ENCODE assay signal across 8 cellular contexts in the genomic region with DNA sequence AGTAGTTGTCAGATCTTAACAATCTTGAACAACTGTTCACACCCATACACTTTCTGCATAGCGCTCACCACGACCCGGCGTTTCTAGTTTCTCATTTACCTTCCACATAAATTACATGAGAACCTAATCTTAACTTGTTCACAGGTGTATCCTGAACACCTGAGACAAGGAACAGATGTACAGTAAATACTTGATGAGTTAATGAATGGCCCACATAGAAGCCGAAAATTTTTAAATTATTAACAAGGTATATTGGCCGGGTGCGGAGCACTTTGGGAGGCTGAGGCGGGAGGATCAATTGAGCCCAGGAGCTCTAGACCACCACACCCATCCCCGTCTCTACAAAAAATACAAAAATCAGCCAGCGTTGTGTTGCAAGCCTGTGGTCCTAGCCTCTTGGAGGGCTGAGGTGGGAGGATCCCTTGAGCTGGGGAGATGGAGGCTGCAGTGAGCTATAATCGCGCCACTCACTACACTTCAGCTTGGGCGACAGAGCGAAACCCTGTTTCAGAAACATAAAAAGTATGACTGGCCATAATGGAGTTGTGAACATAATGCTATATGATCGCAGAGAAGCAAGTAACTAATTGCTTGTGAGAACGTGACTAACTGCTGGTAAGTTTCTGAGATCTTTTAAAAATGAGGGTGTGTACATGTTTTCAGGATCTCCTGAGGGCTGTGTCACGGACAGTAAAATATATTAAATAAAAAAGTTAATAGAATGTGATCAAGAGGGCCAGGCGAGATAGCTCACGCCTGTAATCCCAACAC. TPM values are rescaled to one million over a fixed set of nuclear protein-coding genes. Genes with fewer than 3 reads are reported as not detected.
DNase-seq lines count a peak whose midpoint lies in the region; FAIRE-seq and TF ChIP-seq lines count a peak whose summit lies in the region.

No MANE protein-coding gene starts in this region.

- DNase-seq in GM12891 (ENCODE audit: insufficient read length, low spot score) (no peak), MV-4-11 (lab: John Stamatoyannopoulos, UW) (peak; percentile 2), H1 (ENCODE audit: low read depth in 1 of 2, low spot score in 2 of 2) (no peak), osteoblast (ENCODE audit: insufficient read length, low spot score, missing footprints) (peak; percentile 76), iPS-NIHi7 (ENCODE audit: extremely low spot score) (no peak), amygdala (lab: John Stamatoyannopoulos, UW) (no peak), NCI-H526 (lab: John Stamatoyannopoulos, UW) (no peak), COLO668 (lab: John Stamatoyannopoulos, UW; ENCODE audit: unreplicated experiment) (no peak)

- H3K36me3 ChIP-seq in H1 (ENCODE audit: control insufficient read depth in 2 of 4, insufficient read depth in 4 of 4, low read length in 3 of 4): peaks cover 0 to 6% (median 0%) of the 10 kb centered on the region in 4 experiments; a peak in 1 of 8 replicates
- H3K36me3 ChIP-seq in osteoblast (ENCODE audit: insufficient read depth, low read length): no peaks in the 10 kb centered on the region

- POLR2A ChIA-PET in H1 (lab: Charles Lee; ENCODE audit: partially characterized antibody): interaction anchor here (0.6 to 1.3 kb wide), 3 partner anchors 10 to 32 kb away, joined by 3 to 4 read pairs (median 3); no protein-coding TSS in a partner anchor

- no peaks in the 10 kb centered on the region for H3K79me1 ChIP-seq in H1 (ENCODE audit: low read depth, low read length)

- no peak overlapping the region for H2AK5ac ChIP-seq in H1 (ENCODE audit: low read depth, low read length)

- FAIRE-seq in GM12891 (lab: Jason Lieb, UNC) (peak; percentile 94), H1 (lab: Jason Lieb, UNC) (no peak)

- peak; percentile 20; the same call in 1 of the 2 replicates for TF ChIP-seq POLR2A in GM12891 (IDR thresholded peaks at IDR 0.05; ENCODE audit: low read depth, low read length)
- TF ChIP-seq POLR2A in H1 (IDR thresholded peaks at IDR 0.05; ENCODE audit: control extremely low read depth in 1 of 2, low read depth in 2 of 2, low read length in 2 of 2): no peak

- H2BK20ac ChIP-seq in H1 (ENCODE audit: low read length): no peak overlapping the region

- 85% methylated on average over 19 of the region's 19 CpGs; no CpG with 5 or more reads in 1 of the 2 experiments for WGBS in H1 (ENCODE audit: extremely low coverage in 1 of 2, insufficient coverage in 1 of 2, insufficient read length in 1 of 2, insufficient replicate concordance in 2 of 2, low coverage in 1 of 2, low lambda C conversion rate in 2 of 2, missing lambda C conversion rate in 1 of 2), 2 experiments

- H2BK15ac ChIP-seq in H1 (ENCODE audit: low read length): 0 out of 2 replicates have a peak overlapping the region, but pooled peaks have one; percentile 40

- H3K27ac ChIP-seq in H1 (ENCODE audit: low read depth, low read length) (peak overlapping the region; percentile 76), osteoblast (ENCODE audit: low read depth, low read length) (peak overlapping the region; percentile 76)

- H3K4me2 ChIP-seq in H1 (ENCODE audit: insufficient read depth in 1 of 2, low read depth in 2 of 2, low read length in 2 of 2) (peak overlapping the region; percentile 80 to 97), osteoblast (ENCODE audit: insufficient read depth, low read length) (peak overlapping the region; percentile 79)

- peak overlapping the region; percentile 97 for H4K5ac ChIP-seq in H1 (ENCODE audit: insufficient read length, low read depth, low read length)

- no peak for TF ChIP-seq EP300 in H1 (IDR thresholded peaks at IDR 0.05; ENCODE audit: borderline replicate concordance in 1 of 2, low read depth in 2 of 2, low read length in 2 of 2)

- peaks cover 3 to 6% of the 10 kb centered on the region in 2 experiments for H4K20me1 ChIP-seq in H1 (replicated peaks in 1 of 2; ENCODE audit: control insufficient read depth in 1 of 2, insufficient read depth in 2 of 2, low read length in 2 of 2)
- peaks cover 7% of the 10 kb centered on the region for H4K20me1 ChIP-seq in osteoblast (ENCODE audit: insufficient read depth, low read length)

- H3K4me1 ChIP-seq in H1 (replicated peaks in 1 of 4; ENCODE audit: control insufficient read depth in 3 of 4, insufficient read depth in 4 of 4, low read length in 3 of 4) (peaks cover 0 to 5% (median 3%) of the 10 kb centered on the region in 4 experiments; a peak in 5 of 7 replicates), osteoblast (ENCODE audit: insufficient read depth, low read length) (peaks cover 14% of the 10 kb centered on the region)

- peak overlapping the region; percentile 93 for H2BK5ac ChIP-seq in H1 (ENCODE audit: low read depth, low read length)

- no peak overlapping the region for H3K14ac ChIP-seq in H1 (ENCODE audit: insufficient read length)

- H4K8ac ChIP-seq in H1 (ENCODE audit: extremely low read depth, insufficient read depth, low read length): no peak overlapping the region

- peak overlapping the region; percentile 97 to 100 (median 100) for H3K4me3 ChIP-seq in H1 (ENCODE audit: extremely low read depth in 1 of 4, insufficient read depth in 2 of 4, low read depth in 3 of 4, low read length in 4 of 4)
- peak overlapping the region; percentile 97 for H3K4me3 ChIP-seq in osteoblast (ENCODE audit: insufficient read depth, low read length)

- H3K9ac ChIP-seq in H1 (replicated peaks in 1 of 4; ENCODE audit: extremely low read depth in 1 of 4, low read depth in 3 of 4, low read length in 3 of 4): peak overlapping the region in 3 of 4 experiments; percentile 85 to 98 (median 98); a peak in 6 of 7 replicates

- CTCF ChIA-PET in H1 (lab: Charles Lee; ENCODE audit: partially characterized antibody): no interaction called here

- TF ChIP-seq RAD21 in H1 (IDR thresholded peaks at IDR 0.05 in 1 of 2, conservative IDR thresholded peaks at IDR 0.05 in 1 of 2; ENCODE audit: low read depth in 2 of 2, low read length in 2 of 2): no peak

- no peak overlapping the region for H2BK12ac ChIP-seq in H1 (ENCODE audit: low read depth, low read length)

- no peak overlapping the region for H3K23ac ChIP-seq in H1 (ENCODE audit: insufficient read length)

- H3K79me2 ChIP-seq in H1 (ENCODE audit: control insufficient read depth in 1 of 2, insufficient read depth in 2 of 2, low read length in 2 of 2) (peaks cover 33 to 39% of the 10 kb centered on the region in 2 experiments), osteoblast (ENCODE audit: insufficient read depth, low read length) (peaks cover 37% of the 10 kb centered on the region)

- peaks cover 9% of the 10 kb centered on the region for H3K23me2 ChIP-seq in H1 (ENCODE audit: low read depth, low read length)

- TF ChIP-seq CTCF in H1 (IDR thresholded peaks at IDR 0.05; ENCODE audit: control extremely low read depth in 1 of 3, insufficient read depth in 1 of 3, low read depth in 1 of 3, low read length in 3 of 3) (no peak), osteoblast (IDR thresholded peaks at IDR 0.05; ENCODE audit: extremely low read depth, low read depth, low read length) (no peak)

- H2BK120ac ChIP-seq in H1 (replicated peaks; ENCODE audit: low read depth, low read length): no peak overlapping the region

- no peak overlapping the region for H3K56ac ChIP-seq in H1 (replicated peaks; ENCODE audit: insufficient read length, low read depth, low read length)

- no peaks in the 10 kb centered on the region for H3K27me3 ChIP-seq in H1 (replicated peaks in 1 of 4; ENCODE audit: control insufficient read depth in 3 of 4, extremely low read depth in 1 of 4, insufficient read depth in 3 of 4, low read length in 3 of 4)
- no peaks in the 10 kb centered on the region for H3K27me3 ChIP-seq in osteoblast (ENCODE audit: insufficient read depth, low read length)

- H2AFZ ChIP-seq in H1 (ENCODE audit: low read length): 0 out of 2 replicates have a peak overlapping the region, but pooled peaks have one; percentile 17
- H2AFZ ChIP-seq in osteoblast (ENCODE audit: low read length): peak overlapping the region; percentile 82

- H4K91ac ChIP-seq in H1 (replicated peaks; ENCODE audit: insufficient read length, low read length): no peak overlapping the region

- H3K9me3 ChIP-seq in H1 (ENCODE audit: insufficient read depth in 2 of 2, low read depth in 1 of 2, low read length in 1 of 2) (no peaks in the 10 kb centered on the region), osteoblast (ENCODE audit: low read depth, low read length) (no peaks in the 10 kb centered on the region)

- H3K4ac ChIP-seq in H1 (replicated peaks; ENCODE audit: insufficient read length, low read depth, low read length): peak overlapping the region; percentile 32

- no peak overlapping the region for H3K18ac ChIP-seq in H1 (ENCODE audit: extremely low read depth, low read length)

TF ChIP-seq in GM12891, 5 proteins besides CTCF, POLR2A, EP300 and RAD21:
- TF ChIP-seq POU2F2 (IDR thresholded peaks at IDR 0.05; ENCODE audit: low read depth, low read length): no peak
- peak; percentile 45; the same call in 1 of the 2 replicates for TF ChIP-seq TAF1 (IDR thresholded peaks at IDR 0.05; ENCODE audit: low read depth, low read length)

TF ChIP-seq in H1, 55 proteins besides CTCF, POLR2A, EP300 and RAD21:
- TF ChIP-seq KDM1A (IDR thresholded peaks at IDR 0.05; ENCODE audit: borderline replicate concordance, low read length): no peak
- no peak for TF ChIP-seq TAF7 (optimal IDR thresholded peaks at IDR 0.05; ENCODE audit: borderline replicate concordance, low read depth, low read length)

RNA-seq across cellular contexts. Expression of a gene that starts 1.0 kb away (rescaled TPM):
- polyA plus RNA-seq in GM12891 (2012; ENCODE audit: low read depth, missing spikeins): 39.9 TPM
- 312 and 335 TPM in 2 replicates for total RNA-seq in H1 (2021; fragmentation: NEBNext Ultra II Directional; extraction: Animal tissue kit (Norgen Biotek cat#: 25700))
- polyA plus RNA-seq in H1 (2011; rRNA removed): 57.9 and 64.1 TPM in 2 replicates
- polyA plus RNA-seq in H1 (2011; cell fraction: cytosol; rRNA removed): 56.5 TPM
- polyA plus RNA-seq in H1 (2011; cell fraction: nucleus; rRNA removed): 181 TPM
- polyA plus RNA-seq in H1 (2012, experiment 1 of 2): 113 to 166 TPM (median 136 TPM) in 4 replicates
- polyA plus RNA-seq in H1 (2012, experiment 2 of 2): 12.4 TPM
- 125 TPM for polyA plus RNA-seq in H1 (2013, experiment 1 of 2)
- 121 TPM for polyA plus RNA-seq in H1 (2013, experiment 2 of 2)
- polyA minus RNA-seq in H1 (2011; rRNA and poly(A)+ RNA removed): 138 and 206 TPM in 2 replicates
- 133 TPM for polyA minus RNA-seq in H1 (2011; cell fraction: cytosol; rRNA and poly(A)+ RNA removed)
- polyA minus RNA-seq in H1 (2011; cell fraction: nucleus; rRNA and poly(A)+ RNA removed): 154 TPM
- total RNA-seq in osteoblast: 46.3 and 46.7 TPM in 2 replicates

RNA-seq across cellular contexts. Expression of a gene that starts 20.2 kb away (rescaled TPM):
- 31.0 TPM for polyA plus RNA-seq in GM12891 (2012; ENCODE audit: low read depth, missing spikeins)
- 97.7 and 97.9 TPM in 2 replicates for total RNA-seq in H1 (2021; fragmentation: NEBNext Ultra II Directional; extraction: Animal tissue kit (Norgen Biotek cat#: 25700))
- 82.4 and 112 TPM in 2 replicates for polyA plus RNA-seq in H1 (2011; rRNA removed)
- 89.8 TPM for polyA plus RNA-seq in H1 (2011; cell fraction: cytosol; rRNA removed)
- 260 TPM for polyA plus RNA-seq in H1 (2011; cell fraction: nucleus; rRNA removed)
- polyA plus RNA-seq in H1 (2012, experiment 1 of 2): 52.1 to 83.2 TPM (median 77.3 TPM) in 4 replicates
- 71.1 TPM for polyA plus RNA-seq in H1 (2012, experiment 2 of 2)
- 62.8 TPM for polyA plus RNA-seq in H1 (2013, experiment 1 of 2)
- polyA plus RNA-seq in H1 (2013, experiment 2 of 2): 56.5 TPM
- polyA minus RNA-seq in H1 (2011; rRNA and poly(A)+ RNA removed): 100 and 115 TPM in 2 replicates
- 65.0 TPM for polyA minus RNA-seq in H1 (2011; cell fraction: cytosol; rRNA and poly(A)+ RNA removed)
- 108 TPM for polyA minus RNA-seq in H1 (2011; cell fraction: nucleus; rRNA and poly(A)+ RNA removed)
- total RNA-seq in osteoblast: 56.6 and 59.4 TPM in 2 replicates

Comparison
In these comparisons a context has a peak if more than half of its experiments do, and no peak if none do; other contexts are left out.
1. DNase-seq: peak in MV-4-11 (single experiment) and osteoblast (single experiment); none in GM12891 (single experiment), H1 (0 of 2), iPS-NIHi7 (single experiment), amygdala (0 of 56), NCI-H526 (0 of 2) and COLO668 (single experiment).